1 cellular context compared by ENCODE assay signal in genomic region chr6:17311595-17312311, GRCh38.
A peak's percentile ranks its signal among the peaks of the same experiment; 100 is the strongest.
TF ChIP-seq lines count a peak whose summit lies in the region.

No MANE protein-coding gene starts in this region.

TF ChIP-seq in K562, 482 proteins besides CTCF, POLR2A, EP300 and RAD21 (continued from another document and continues in another):
- TF ChIP-seq HOMEZ (CRISPR knock-in tag; IDR thresholded peaks at IDR 0.05) (no peak), HDAC8 (tag; IDR thresholded peaks at IDR 0.05) (peak; percentile 79; the same call in 1 of the 2 replicates), NFE2 (IDR thresholded peaks at IDR 0.05; ENCODE audit: low read depth) (peak; percentile 96), BCL6 (CRISPR knock-in tag; IDR thresholded peaks at IDR 0.05) (no peak), NCOA1 (IDR thresholded peaks at IDR 0.05; ENCODE audit: low read depth) (no peak), ZNF134 (CRISPR knock-in tag; conservative IDR thresholded peaks at IDR 0.05) (no peak), ARID1B (IDR thresholded peaks at IDR 0.05) (peak; percentile 53), NR0B1 (IDR thresholded peaks at IDR 0.05; ENCODE audit: partially characterized antibody) (no peak), PTTG1 (tag; IDR thresholded peaks at IDR 0.05; ENCODE audit: low read depth) (0 out of 2 replicates have a peak, but pooled peaks have one; percentile 8), ESRRA (IDR thresholded peaks at IDR 0.05; ENCODE audit: borderline replicate concordance, low read depth) (peak; percentile 75), SMC3 (conservative IDR thresholded peaks at IDR 0.05; ENCODE audit: insufficient read depth, low read depth, low read length) (no peak), EP400 (IDR thresholded peaks at IDR 0.05) (0 out of 2 replicates have a peak, but pooled peaks have one; percentile 18), CBX3 (IDR thresholded peaks at IDR 0.05; ENCODE audit: borderline replicate concordance in 1 of 2, low read length in 2 of 2) (peak in 1 of 2 experiments; percentile 67; a peak in 2 of 3 replicates), ZNF224 (CRISPR knock-in tag; IDR thresholded peaks at IDR 0.05) (no peak), ZNF408 (CRISPR knock-in tag; IDR thresholded peaks at IDR 0.05; ENCODE audit: low read depth) (no peak), RBBP5 (IDR thresholded peaks at IDR 0.05; ENCODE audit: borderline replicate concordance, insufficient read depth, low read length, poor library complexity, severe bottlenecking) (no peak), RHOXF2B (CRISPR knock-in tag; conservative IDR thresholded peaks at IDR 0.05) (no peak), CBFA2T2 (conservative IDR thresholded peaks at IDR 0.05) (no peak), IRF9 (tag; IDR thresholded peaks at IDR 0.05) (0 out of 2 replicates have a peak, but pooled peaks have one; percentile 25), ZNF740 (CRISPR knock-in tag; IDR thresholded peaks at IDR 0.05) (no peak), ZNF740 (tag; IDR thresholded peaks at IDR 0.05) (peak in 1 of 2 experiments; percentile 41; a peak in 1 of 4 replicates), STAT5A (IDR thresholded peaks at IDR 0.05; ENCODE audit: borderline replicate concordance, low read length) (no peak), C11orf30 (IDR thresholded peaks at IDR 0.05; ENCODE audit: low read depth) (peak; percentile 85), SPI1 (IDR thresholded peaks at IDR 0.05; ENCODE audit: borderline replicate concordance, low read depth, low read length) (no peak), NRF1 (conservative IDR thresholded peaks at IDR 0.05 in 1 of 2, IDR thresholded peaks at IDR 0.05 in 1 of 2) (0 out of 4 replicates have a peak, but pooled peaks of 1 of the 2 experiments have one; percentile 15), THRA (IDR thresholded peaks at IDR 0.05) (no peak), XRCC4 (IDR thresholded peaks at IDR 0.05; ENCODE audit: extremely low read depth, insufficient read depth, insufficient read length) (no peak), E2F3 (CRISPR knock-in tag; IDR thresholded peaks at IDR 0.05) (no peak), ZNF175 (CRISPR knock-in tag; IDR thresholded peaks at IDR 0.05; ENCODE audit: low read depth) (peak; percentile 92), ZNF764 (CRISPR knock-in tag; IDR thresholded peaks at IDR 0.05; ENCODE audit: low read depth) (no peak), HES1 (IDR thresholded peaks at IDR 0.05; ENCODE audit: low read depth) (no peak), NELFE (IDR thresholded peaks at IDR 0.05; ENCODE audit: insufficient read depth, insufficient read length) (no peak), MIER1 (IDR thresholded peaks at IDR 0.05; ENCODE audit: low read depth) (no peak), ZNF592 (IDR thresholded peaks at IDR 0.05) (0 out of 2 replicates have a peak, but pooled peaks have one; percentile 33), ZFP30 (CRISPR knock-in tag; IDR thresholded peaks at IDR 0.05; ENCODE audit: borderline replicate concordance) (no peak), TRIM24 (IDR thresholded peaks at IDR 0.05) (peak; percentile 61 to 78; a peak in 2 of 4 replicates), NR2C1 (IDR thresholded peaks at IDR 0.05) (no peak), NR2C1 (tag; IDR thresholded peaks at IDR 0.05) (peak; percentile 49; the same call in 1 of the 2 replicates), BACH1 (tag; IDR thresholded peaks at IDR 0.05) (peak; percentile 88), SLC30A9 (CRISPR knock-in tag; IDR thresholded peaks at IDR 0.05) (no peak), TEAD2 (tag; IDR thresholded peaks at IDR 0.05) (no peak), STAT6 (CRISPR knock-in tag; IDR thresholded peaks at IDR 0.05) (0 out of 2 replicates have a peak, but pooled peaks have one; percentile 49), ZNF584 (CRISPR knock-in tag; IDR thresholded peaks at IDR 0.05; ENCODE audit: low read depth) (peak; percentile 92), L3MBTL2 (IDR thresholded peaks at IDR 0.05) (peak; percentile 97), HOXB6 (CRISPR knock-in tag; IDR thresholded peaks at IDR 0.05; ENCODE audit: borderline replicate concordance) (0 out of 2 replicates have a peak, but pooled peaks have one; percentile 35), CBX2 (IDR thresholded peaks at IDR 0.05; ENCODE audit: insufficient read depth, low read length, poor library complexity, severe bottlenecking) (no peak), E2F6 (IDR thresholded peaks at IDR 0.05; ENCODE audit: borderline replicate concordance in 1 of 2, extremely low read depth in 1 of 2, insufficient read depth in 1 of 2, insufficient read length in 1 of 2, low read depth in 1 of 2, low read length in 1 of 2, poor library complexity in 1 of 2, severe bottlenecking in 1 of 2) (peak in 1 of 2 experiments; percentile 44), ZNF655 (CRISPR knock-in tag; IDR thresholded peaks at IDR 0.05) (no peak), GABPB1 (CRISPR knock-in tag; IDR thresholded peaks at IDR 0.05) (no peak), SOX6 (IDR thresholded peaks at IDR 0.05) (peak; percentile 44; the same call in 1 of the 2 replicates), ELF1 (tag; IDR thresholded peaks at IDR 0.05) (no peak), HDAC2 (IDR thresholded peaks at IDR 0.05) (no peak)
